ENCODE assay signal across 16 cellular contexts in the genomic region with DNA sequence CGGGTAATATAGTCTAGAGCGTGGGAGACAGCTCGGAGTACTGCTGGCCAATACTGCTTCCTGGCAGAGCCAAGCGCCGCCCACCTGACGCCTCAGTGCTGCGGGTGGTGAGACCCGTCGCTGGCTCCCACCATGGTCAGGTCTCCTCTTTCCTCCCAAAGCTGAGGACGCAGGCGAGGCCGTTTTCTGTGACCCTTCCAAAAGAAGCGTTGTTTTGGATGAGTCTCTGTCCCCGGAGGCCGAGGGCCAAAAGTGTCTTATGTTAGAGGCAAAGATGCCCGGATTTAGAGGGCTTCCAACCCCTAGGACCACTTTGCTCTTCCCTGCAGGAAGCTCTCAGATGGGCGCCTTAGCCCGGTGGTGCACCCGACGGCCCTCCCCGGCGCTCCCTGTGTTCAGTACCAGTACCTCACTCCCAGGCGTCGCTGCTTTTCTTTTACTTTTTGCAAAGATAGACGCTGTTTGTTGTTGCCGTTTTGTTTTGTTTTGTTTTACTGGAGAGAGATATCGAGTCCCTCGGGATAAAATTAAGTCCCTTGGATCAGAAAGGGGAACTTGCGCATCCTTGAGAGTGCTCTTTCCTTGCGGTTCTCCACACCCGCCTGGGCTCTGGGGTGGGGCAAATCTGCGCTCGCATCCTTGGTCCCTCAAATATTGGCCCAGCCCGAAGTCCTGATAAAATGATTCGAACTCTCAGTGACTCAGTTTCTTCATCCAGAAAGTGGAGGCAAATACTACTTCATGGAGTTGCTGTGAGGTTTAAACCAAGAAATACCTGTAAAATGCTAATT. TPM values are rescaled to one million over a fixed set of nuclear protein-coding genes. Genes with fewer than 3 reads are reported as not detected.
DNase-seq lines count a peak whose midpoint lies in the region; ATAC-seq and TF ChIP-seq lines count a peak whose summit lies in the region.
"Had no signal": no experiment of that assay in that cellular context is flagged by ENCODE, and none has a peak within 500 bp of the region (broad histone marks: within the 10 kb centered on the region; RNA-seq: fewer than 3 reads in every experiment).

No MANE protein-coding gene starts in this region.

- in situ Hi-C loops in GM23248 (cut with MboI), result no loop called here

- H3K79me2 ChIP-seq in GM23248 (ENCODE audit: insufficient read depth) (no peaks in the 10 kb centered on the region), neural progenitor cell (ENCODE audit: low read depth) (no peaks in the 10 kb centered on the region)

- DNase-seq in GM10248 (ENCODE audit: extremely low spot score), result peak; percentile 41
- peak; percentile 21 for DNase-seq in GM23248
- no peak for DNase-seq in central memory CD8-positive, alpha-beta T cell (ENCODE audit: low spot score in 2 of 2)
- peak; percentile 49 for DNase-seq in neural progenitor cell (ENCODE audit: low spot score)
- no peak for DNase-seq in pons (ENCODE audit: low spot score)
- DNase-seq: activated gamma-delta T cell treated with Interleukin-2 at 50 U/mL for 16 hours, MG63, NCI-H2107, NCI-H748 treated with DMSO at 0.1 percent for 48 hours had no signal

- CTCF ChIA-PET in GM10248 (lab: Yijun Ruan, JAX), result interaction anchor here (0.9 kb wide), 1 partner anchor 12 kb away, joined by 3 read pairs; no protein-coding TSS in a partner anchor

- WGBS in GM23248 (ENCODE audit: low coverage in 1 of 2, low lambda C conversion rate in 2 of 2, missing lambda C conversion rate in 2 of 2), 2 experiments, result 1% methylated on average over 35 of the region's 35 CpGs

- H3K27me3 Mint-ChIP-seq in central memory CD8-positive, alpha-beta T cell, result peaks cover 94% of the 10 kb centered on the region
- H3K27me3 Mint-ChIP-seq in neural progenitor cell (ENCODE audit: insufficient read depth, low read depth), result peaks cover 97% of the 10 kb centered on the region

- H2AFZ ChIP-seq in GM23248, result no peak overlapping the region
- no peak overlapping the region for H2AFZ ChIP-seq in neural progenitor cell (replicated peaks)

- H3K27ac ChIP-seq in GM23248 (no peak overlapping the region), neural progenitor cell (no peak overlapping the region)
- H3K27ac ChIP-seq: vagina had no signal

- H3K36me3 ChIP-seq in GM23248 (ENCODE audit: low read depth) (no peaks in the 10 kb centered on the region), neural progenitor cell (no peaks in the 10 kb centered on the region)
- H3K36me3 ChIP-seq: MG63, vagina had no signal

- peaks cover 5% of the 10 kb centered on the region for H3K36me3 Mint-ChIP-seq in central memory CD8-positive, alpha-beta T cell (ENCODE audit: insufficient read depth)
- H3K36me3 Mint-ChIP-seq in neural progenitor cell, result no peaks in the 10 kb centered on the region

- no peak for ATAC-seq in central memory CD8-positive, alpha-beta T cell (replicated peaks; ENCODE audit: extremely low read depth, poor library complexity, severe bottlenecking)
- ATAC-seq in GM21423 (IDR thresholded peaks at IDR 0.05; ENCODE audit: unreplicated experiment) (no peak), GM19351 (IDR thresholded peaks at IDR 0.05; ENCODE audit: unreplicated experiment) (no peak)

- no peak for TF ChIP-seq CTCF in GM10248 (IDR thresholded peaks at IDR 0.05; ENCODE audit: control extremely low read depth, extremely low read depth, low read depth, missing control alignments)
- no peak for TF ChIP-seq CTCF in neural progenitor cell (IDR thresholded peaks at IDR 0.05)

- H3K4me2 ChIP-seq in GM23248 (ENCODE audit: unreplicated experiment) (no peak overlapping the region), neural progenitor cell (no peak overlapping the region)

- H3K4me3 Mint-ChIP-seq in central memory CD8-positive, alpha-beta T cell, result peak overlapping the region; percentile 29
- H3K4me3 Mint-ChIP-seq in neural progenitor cell, result no peak overlapping the region

- peaks cover 98% of the 10 kb centered on the region for H3K27me3 ChIP-seq in GM23248 (replicated peaks; ENCODE audit: insufficient read depth)
- H3K27me3 ChIP-seq in neural progenitor cell, result peaks cover 100% of the 10 kb centered on the region

- no peaks in the 10 kb centered on the region for H3K4me1 ChIP-seq in GM23248 (ENCODE audit: insufficient read depth)
- no peaks in the 10 kb centered on the region for H3K4me1 ChIP-seq in neural progenitor cell

- peaks cover 22% of the 10 kb centered on the region for H3K4me1 Mint-ChIP-seq in central memory CD8-positive, alpha-beta T cell
- H3K4me1 Mint-ChIP-seq in neural progenitor cell, result no peaks in the 10 kb centered on the region

- H3F3A ChIP-seq in GM23248 (ENCODE audit: insufficient read depth), result no peaks in the 10 kb centered on the region
- H3F3A ChIP-seq in neural progenitor cell (ENCODE audit: low read depth), result no peaks in the 10 kb centered on the region

- no peaks in the 10 kb centered on the region for H4K20me1 ChIP-seq in GM23248 (ENCODE audit: insufficient read depth)
- H4K20me1 ChIP-seq in neural progenitor cell (ENCODE audit: low read depth), result peaks cover 96% of the 10 kb centered on the region

- H3K27ac Mint-ChIP-seq in central memory CD8-positive, alpha-beta T cell (ENCODE audit: low read depth), result no peak overlapping the region
- no peak overlapping the region for H3K27ac Mint-ChIP-seq in neural progenitor cell

- H3K9me3 ChIP-seq in GM23248 (ENCODE audit: low read depth) (no peaks in the 10 kb centered on the region), neural progenitor cell (ENCODE audit: low read depth) (no peaks in the 10 kb centered on the region)
- H3K9me3 ChIP-seq: MG63, vagina had no signal

- no peak overlapping the region for H3K9ac ChIP-seq in GM23248
- no peak overlapping the region for H3K9ac ChIP-seq in neural progenitor cell

- H3K9me3 Mint-ChIP-seq in central memory CD8-positive, alpha-beta T cell, result no peaks in the 10 kb centered on the region
- H3K9me3 Mint-ChIP-seq in neural progenitor cell, result peaks cover 9% of the 10 kb centered on the region

- H3K4me3 ChIP-seq in GM23248 (no peak overlapping the region), neural progenitor cell (no peak overlapping the region)
- H3K4me3 ChIP-seq: MG63, vagina had no signal

- H3K9me2 ChIP-seq in GM23248 (ENCODE audit: insufficient read depth), result no peaks in the 10 kb centered on the region

- POLR2A ChIA-PET in GM10248 (lab: Yijun Ruan, JAX), result no interaction called here

RNA-seq across cellular contexts. Expression of gene PDX1, which starts 7.0 kb away (rescaled TPM):
- not detected in 2 replicates for total RNA-seq in GM23248 (2014; rRNA removed; shearing (Covaris generic))
- not detected in 2 replicates for polyA plus RNA-seq in GM23248 (2016; fragmentation: Nextera tagmentation; extraction: Ambion mirVana)
- total RNA-seq in neural progenitor cell (ENCODE audit: low replicate concordance), result not detected in 2 replicates
- total RNA-seq: cardiac septum, kidney epithelial cell, mononuclear cell, RPMI7951, vagina had no signal

RNA-seq across cellular contexts. Expression of gene CDX2, which starts 42.3 kb away (rescaled TPM):
- total RNA-seq in GM23248 (2014; rRNA removed; shearing (Covaris generic)), result not detected in 2 replicates
- not detected in 2 replicates for polyA plus RNA-seq in GM23248 (2016; fragmentation: Nextera tagmentation; extraction: Ambion mirVana)
- total RNA-seq in neural progenitor cell (ENCODE audit: low replicate concordance), result not detected in 2 replicates
- total RNA-seq: cardiac septum, kidney epithelial cell, mononuclear cell, RPMI7951, vagina had no signal

Comparison
In these comparisons a context has a peak if more than half of its experiments do, and no peak if none do; other contexts are left out.
1. DNase-seq: peak in GM10248 (single experiment), GM23248 (single experiment) and neural progenitor cell (single experiment); none in central memory CD8-positive, alpha-beta T cell (0 of 2) and pons (single experiment).